Comparison of ENCODE assay signal across 21 cellular contexts in genomic region chr10:60892571-60892970, GRCh38.
"Had no signal": no experiment of that assay in that cellular context is flagged by ENCODE, and none has a peak within 500 bp of the region (broad histone marks: within the 10 kb centered on the region; RNA-seq: fewer than 3 reads in every experiment).

No MANE protein-coding gene starts in this region.

- H3K9me3 ChIP-seq: heart right ventricle, lower lobe of right lung, pancreas, thyroid gland, upper lobe of left lung, vagina had no signal

- H3K36me3 ChIP-seq: pancreas had no signal

- H3K27ac ChIP-seq: lower lobe of right lung, pancreas, skin epidermis, thyroid gland, upper lobe of left lung, vagina had no signal

- H3K4me1 ChIP-seq: lower lobe of right lung, thyroid gland had no signal

- DNase-seq: cortex of kidney; dorsolateral prefrontal cortex; effector CD8-positive, alpha-beta T cell; foreskin melanocyte; heart right ventricle; hypothalamus; kidney glomerular epithelial cell; lower lobe of right lung; mesendoderm; naive B cell; occipital lobe; pancreas; stimulated activated CD4-positive, alpha-beta T cell treated with anti-CD3 and anti-CD28 coated beads, Interleukin-2, amount 100 ng/mL, for 24 hours; stimulated activated CD4-positive, alpha-beta T cell treated with anti-CD3 and anti-CD28 coated beads, Interleukin-4, amount 100 ng/mL, for 4 hours; stimulated activated naive CD4-positive, alpha-beta T cell; thyroid gland; upper lobe of left lung had no signal

- H3K4me3 ChIP-seq: dorsolateral prefrontal cortex, heart right ventricle, lower lobe of right lung, pancreas, skin epidermis, thyroid gland, upper lobe of left lung, vagina had no signal

- ATAC-seq: left lobe of liver, lower lobe of right lung, pancreas, sciatic nerve had no signal

- H3K27me3 ChIP-seq: dorsolateral prefrontal cortex, heart right ventricle, pancreas, thyroid gland, upper lobe of left lung, vagina had no signal
